14 cellular contexts compared by ENCODE assay signal in genomic region chr4:40283413-40283812, GRCh38. TPM values are rescaled to one million over a fixed set of nuclear protein-coding genes. Genes with fewer than 3 reads are reported as not detected.
A peak's percentile ranks its signal among the peaks of the same experiment; 100 is the strongest.
DNase-seq lines count a peak whose midpoint lies in the region; ATAC-seq and TF ChIP-seq lines count a peak whose summit lies in the region.
"Had no signal": no experiment of that assay in that cellular context is flagged by ENCODE, and none has a peak within 500 bp of the region (broad histone marks: within the 10 kb centered on the region; RNA-seq: fewer than 3 reads in every experiment).

No MANE protein-coding gene starts in this region.

- no peaks in the 10 kb centered on the region for H3K9me3 ChIP-seq in lower lobe of right lung
- H3K9me3 ChIP-seq: stomach had no signal

- intact Hi-C loops in lower lobe of right lung (cut with DNase I) = no loop called here

- H3K27ac ChIP-seq in lower lobe of right lung = no peak overlapping the region
- H3K27ac ChIP-seq: stomach had no signal

- TF ChIP-seq CTCF in epithelial cell of esophagus (IDR thresholded peaks at IDR 0.05; ENCODE audit: insufficient read depth, low read depth, low read length, missing control alignments) (no peak), lower lobe of right lung (IDR thresholded peaks at IDR 0.05) (no peak)

- no peaks in the 10 kb centered on the region for H3K36me3 ChIP-seq in lower lobe of right lung
- H3K36me3 ChIP-seq: stomach had no signal

- H3K4me3 ChIP-seq in epithelial cell of esophagus (ENCODE audit: low read length) (no peak overlapping the region), lower lobe of right lung (no peak overlapping the region)
- H3K4me3 ChIP-seq: stomach had no signal

- ATAC-seq in lower lobe of right lung = no peak

- peak; percentile 32 for DNase-seq in activated naive CD4-positive, alpha-beta T cell treated with Interleukin-2 at 50 U/mL for 16 hours
- no peak for DNase-seq in activated naive CD4-positive, alpha-beta T cell (lab: John Stamatoyannopoulos, UW)
- peak; percentile 37 for DNase-seq in activated CD4-positive, alpha-beta T cell treated with anti-CD3 and anti-CD28 coated beads, Interleukin-2, amount 50 U/mL, for 1 hour
- DNase-seq in epithelial cell of esophagus (ENCODE audit: low read depth) (peak; percentile 39), SHP77 treated with DMSO at 0.1 percent for 48 hours (lab: John Stamatoyannopoulos, UW) (no peak), amniotic stem cell (lab: John Stamatoyannopoulos, UW) (no peak), lower lobe of right lung (no peak)
- peak; percentile 6 for DNase-seq in stimulated activated naive CD4-positive, alpha-beta T cell treated with Interleukin-2 at 50 U/mL for 16 hours (lab: John Stamatoyannopoulos, UW)
- DNase-seq: EL, NCI-H446, RPMI8226, stomach had no signal

- no peaks in the 10 kb centered on the region for H3K4me1 ChIP-seq in lower lobe of right lung
- H3K4me1 ChIP-seq: stomach had no signal

- no peaks in the 10 kb centered on the region for H3K27me3 ChIP-seq in lower lobe of right lung (ENCODE audit: low read depth)
- H3K27me3 ChIP-seq: stomach had no signal

RNA-seq across cellular contexts. Expression of gene CHRNA9, which starts 51.7 kb away (rescaled TPM):
- not detected for total RNA-seq in lower lobe of right lung
- total RNA-seq: epithelial cell of proximal tubule, lung microvascular endothelial cell, stomach had no signal

Comparison
In these comparisons a context has a peak if more than half of its experiments do, and no peak if none do; other contexts are left out.
1. DNase-seq: peak in activated naive CD4-positive, alpha-beta T cell treated with Interleukin-2 at 50 U/mL for 16 hours (single experiment), activated CD4-positive, alpha-beta T cell treated with anti-CD3 and anti-CD28 coated beads, Interleukin-2, amount 50 U/mL, for 1 hour (single experiment), epithelial cell of esophagus (single experiment) and stimulated activated naive CD4-positive, alpha-beta T cell treated with Interleukin-2 at 50 U/mL for 16 hours (single experiment); none in activated naive CD4-positive, alpha-beta T cell (0 of 4), SHP77 treated with DMSO at 0.1 percent for 48 hours (single experiment), amniotic stem cell (single experiment) and lower lobe of right lung (single experiment).